Comparison of ENCODE assay signal across 1 cellular context in the genomic region with DNA sequence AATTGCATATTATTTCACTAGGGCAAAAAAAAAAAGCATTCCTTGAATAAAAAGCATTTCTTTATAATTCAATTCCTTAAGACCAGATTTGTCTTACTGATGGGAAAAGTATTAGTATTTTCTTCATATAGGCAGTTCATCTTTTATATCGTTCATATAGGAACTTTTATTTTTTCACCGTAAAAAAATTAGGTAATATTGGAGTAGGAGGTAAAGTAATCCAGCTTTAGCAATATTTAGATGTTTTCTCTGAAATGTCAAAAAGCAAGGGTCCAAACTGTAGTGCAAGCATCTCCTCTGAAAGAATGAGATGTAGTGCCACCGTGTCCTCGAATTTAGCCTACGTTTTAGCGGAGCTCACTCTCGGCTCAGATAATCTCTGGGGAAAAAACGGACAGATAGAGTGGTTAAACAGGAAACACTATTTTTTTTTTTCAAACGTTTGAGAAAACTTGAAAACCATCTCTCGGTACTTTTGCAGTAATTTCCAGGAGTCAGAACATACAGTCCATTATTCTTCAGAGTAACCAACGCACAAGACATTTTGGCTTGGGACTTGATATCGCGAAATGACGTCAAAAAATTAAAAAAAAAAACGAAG.
TF ChIP-seq lines count a peak whose summit lies in the region.

No MANE protein-coding gene starts in this region.

TF ChIP-seq in K562, 482 proteins besides CTCF, POLR2A, EP300 and RAD21 (continues in another document):
- TF ChIP-seq SUPT5H (IDR thresholded peaks at IDR 0.05) (no peak), FOXK1 (CRISPR knock-in tag; IDR thresholded peaks at IDR 0.05; ENCODE audit: borderline replicate concordance) (no peak), TCF3 (CRISPR knock-in tag; IDR thresholded peaks at IDR 0.05) (no peak), ARID3A (IDR thresholded peaks at IDR 0.05; ENCODE audit: borderline replicate concordance, low read depth, low read length) (peak; percentile 100), ZNF77 (CRISPR knock-in tag; IDR thresholded peaks at IDR 0.05) (no peak), POLR2H (tag; IDR thresholded peaks at IDR 0.05; ENCODE audit: low read depth) (peak; percentile 77; the same call in 1 of the 2 replicates), SMARCA4 (IDR thresholded peaks at IDR 0.05) (peak; percentile 71), HNRNPUL1 (IDR thresholded peaks at IDR 0.05; ENCODE audit: low read length) (no peak), ZNF224 (CRISPR knock-in tag; IDR thresholded peaks at IDR 0.05) (no peak), HDAC1 (IDR thresholded peaks at IDR 0.05) (no peak), TAF7 (tag; IDR thresholded peaks at IDR 0.05) (peak; percentile 75), HCFC1 (IDR thresholded peaks at IDR 0.05; ENCODE audit: low read depth, low read length) (no peak), NFIX (CRISPR knock-in tag; IDR thresholded peaks at IDR 0.05; ENCODE audit: low read depth) (no peak), CREM (IDR thresholded peaks at IDR 0.05; ENCODE audit: low read depth) (peak; percentile 87), ZNF197 (CRISPR knock-in tag; IDR thresholded peaks at IDR 0.05; ENCODE audit: low read depth) (0 out of 2 replicates have a peak, but pooled peaks have one; percentile 23), BACH1 (tag; IDR thresholded peaks at IDR 0.05) (peak; percentile 9; the same call in 1 of the 2 replicates), ATF1 (CRISPR knock-in tag; IDR thresholded peaks at IDR 0.05) (no peak), ATF1 (tag; IDR thresholded peaks at IDR 0.05) (peak; percentile 96), ARID1B (IDR thresholded peaks at IDR 0.05) (peak; percentile 29; the same call in 1 of the 2 replicates), C11orf30 (IDR thresholded peaks at IDR 0.05; ENCODE audit: low read depth) (no peak), THRAP3 (IDR thresholded peaks at IDR 0.05; ENCODE audit: borderline replicate concordance) (no peak), ZZZ3 (IDR thresholded peaks at IDR 0.05) (0 out of 2 replicates have a peak, but pooled peaks have one; percentile 29), L3MBTL2 (IDR thresholded peaks at IDR 0.05) (peak; percentile 46; the same call in 1 of the 2 replicates), AFF1 (IDR thresholded peaks at IDR 0.05; ENCODE audit: low read depth in 1 of 2, partially characterized antibody in 2 of 2) (peak in 1 of 2 experiments; percentile 41), CREB1 (IDR thresholded peaks at IDR 0.05) (peak; percentile 76; the same call in 1 of the 2 replicates), CREB1 (CRISPR knock-in tag; IDR thresholded peaks at IDR 0.05) (peak; percentile 39; the same call in 1 of the 2 replicates), MCM2 (IDR thresholded peaks at IDR 0.05; ENCODE audit: low read depth) (no peak), ZNF384 (IDR thresholded peaks at IDR 0.05; ENCODE audit: low read depth, low read length) (peak; percentile 100), DPF2 (IDR thresholded peaks at IDR 0.05) (peak; percentile 54), GABPA (tag; conservative IDR thresholded peaks at IDR 0.05; ENCODE audit: low read depth) (no peak; the same call in 1 of the 2 replicates), SPI1 (IDR thresholded peaks at IDR 0.05; ENCODE audit: borderline replicate concordance, low read depth, low read length) (no peak), SMARCE1 (IDR thresholded peaks at IDR 0.05) (0 out of 2 replicates have a peak, but pooled peaks have one; percentile 41), GABPB2 (CRISPR knock-in tag; conservative IDR thresholded peaks at IDR 0.05) (no peak), TAF9B (IDR thresholded peaks at IDR 0.05; ENCODE audit: partially characterized antibody) (peak; percentile 46), ZNF639 (CRISPR knock-in tag; conservative IDR thresholded peaks at IDR 0.05 in 1 of 2, IDR thresholded peaks at IDR 0.05 in 1 of 2) (no peak), ZBTB2 (IDR thresholded peaks at IDR 0.05) (peak; percentile 90; the same call in 1 of the 2 replicates), REST (CRISPR knock-in tag; IDR thresholded peaks at IDR 0.05; ENCODE audit: low read depth) (no peak), ETV1 (tag; conservative IDR thresholded peaks at IDR 0.05; ENCODE audit: low read depth) (no peak), IFI16 (CRISPR knock-in tag; IDR thresholded peaks at IDR 0.05) (no peak), JUND (IDR thresholded peaks at IDR 0.05; ENCODE audit: borderline replicate concordance, low read depth, low read length) (peak; percentile 64; the same call in 1 of the 2 replicates), JUND (tag; IDR thresholded peaks at IDR 0.05; ENCODE audit: borderline replicate concordance, low read depth, low read length) (peak; percentile 75; the same call in 1 of the 3 replicates)
- TF ChIP-seq, protein P1, sequence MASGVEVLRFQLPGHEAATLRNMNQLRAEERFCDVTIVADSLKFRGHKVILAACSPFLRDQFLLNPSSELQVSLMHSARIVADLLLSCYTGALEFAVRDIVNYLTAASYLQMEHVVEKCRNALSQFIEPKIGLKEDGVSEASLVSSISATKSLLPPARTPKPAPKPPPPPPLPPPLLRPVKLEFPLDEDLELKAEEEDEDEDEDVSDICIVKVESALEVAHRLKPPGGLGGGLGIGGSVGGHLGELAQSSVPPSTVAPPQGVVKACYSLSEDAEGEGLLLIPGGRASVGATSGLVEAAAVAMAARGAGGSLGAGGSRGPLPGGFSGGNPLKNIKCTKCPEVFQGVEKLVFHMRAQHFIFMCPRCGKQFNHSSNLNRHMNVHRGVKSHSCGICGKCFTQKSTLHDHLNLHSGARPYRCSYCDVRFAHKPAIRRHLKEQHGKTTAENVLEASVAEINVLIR (CRISPR knock-in tag; IDR thresholded peaks at IDR 0.05), result peak; percentile 72; the same call in 1 of the 2 replicates
- TF ChIP-seq, protein P2, sequence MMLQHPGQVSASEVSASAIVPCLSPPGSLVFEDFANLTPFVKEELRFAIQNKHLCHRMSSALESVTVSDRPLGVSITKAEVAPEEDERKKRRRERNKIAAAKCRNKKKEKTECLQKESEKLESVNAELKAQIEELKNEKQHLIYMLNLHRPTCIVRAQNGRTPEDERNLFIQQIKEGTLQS (IDR thresholded peaks at IDR 0.05), result peak; percentile 45; the same call in 1 of the 2 replicates
- TF ChIP-seq, protein P2 (CRISPR knock-in tag; conservative IDR thresholded peaks at IDR 0.05), result no peak
- TF ChIP-seq, protein P3, sequence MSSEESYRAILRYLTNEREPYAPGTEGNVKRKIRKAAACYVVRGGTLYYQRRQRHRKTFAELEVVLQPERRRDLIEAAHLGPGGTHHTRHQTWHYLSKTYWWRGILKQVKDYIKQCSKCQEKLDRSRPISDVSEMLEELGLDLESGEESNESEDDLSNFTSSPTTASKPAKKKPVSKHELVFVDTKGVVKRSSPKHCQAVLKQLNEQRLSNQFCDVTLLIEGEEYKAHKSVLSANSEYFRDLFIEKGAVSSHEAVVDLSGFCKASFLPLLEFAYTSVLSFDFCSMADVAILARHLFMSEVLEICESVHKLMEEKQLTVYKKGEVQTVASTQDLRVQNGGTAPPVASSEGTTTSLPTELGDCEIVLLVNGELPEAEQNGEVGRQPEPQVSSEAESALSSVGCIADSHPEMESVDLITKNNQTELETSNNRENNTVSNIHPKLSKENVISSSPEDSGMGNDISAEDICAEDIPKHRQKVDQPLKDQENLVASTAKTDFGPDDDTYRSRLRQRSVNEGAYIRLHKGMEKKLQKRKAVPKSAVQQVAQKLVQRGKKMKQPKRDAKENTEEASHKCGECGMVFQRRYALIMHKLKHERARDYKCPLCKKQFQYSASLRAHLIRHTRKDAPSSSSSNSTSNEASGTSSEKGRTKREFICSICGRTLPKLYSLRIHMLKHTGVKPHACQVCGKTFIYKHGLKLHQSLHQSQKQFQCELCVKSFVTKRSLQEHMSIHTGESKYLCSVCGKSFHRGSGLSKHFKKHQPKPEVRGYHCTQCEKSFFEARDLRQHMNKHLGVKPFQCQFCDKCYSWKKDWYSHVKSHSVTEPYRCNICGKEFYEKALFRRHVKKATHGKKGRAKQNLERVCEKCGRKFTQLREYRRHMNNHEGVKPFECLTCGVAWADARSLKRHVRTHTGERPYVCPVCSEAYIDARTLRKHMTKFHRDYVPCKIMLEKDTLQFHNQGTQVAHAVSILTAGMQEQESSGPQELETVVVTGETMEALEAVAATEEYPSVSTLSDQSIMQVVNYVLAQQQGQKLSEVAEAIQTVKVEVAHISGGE (CRISPR knock-in tag; IDR thresholded peaks at IDR 0.05), result no peak
